1 cellular context compared by ENCODE assay signal in the genomic region with DNA sequence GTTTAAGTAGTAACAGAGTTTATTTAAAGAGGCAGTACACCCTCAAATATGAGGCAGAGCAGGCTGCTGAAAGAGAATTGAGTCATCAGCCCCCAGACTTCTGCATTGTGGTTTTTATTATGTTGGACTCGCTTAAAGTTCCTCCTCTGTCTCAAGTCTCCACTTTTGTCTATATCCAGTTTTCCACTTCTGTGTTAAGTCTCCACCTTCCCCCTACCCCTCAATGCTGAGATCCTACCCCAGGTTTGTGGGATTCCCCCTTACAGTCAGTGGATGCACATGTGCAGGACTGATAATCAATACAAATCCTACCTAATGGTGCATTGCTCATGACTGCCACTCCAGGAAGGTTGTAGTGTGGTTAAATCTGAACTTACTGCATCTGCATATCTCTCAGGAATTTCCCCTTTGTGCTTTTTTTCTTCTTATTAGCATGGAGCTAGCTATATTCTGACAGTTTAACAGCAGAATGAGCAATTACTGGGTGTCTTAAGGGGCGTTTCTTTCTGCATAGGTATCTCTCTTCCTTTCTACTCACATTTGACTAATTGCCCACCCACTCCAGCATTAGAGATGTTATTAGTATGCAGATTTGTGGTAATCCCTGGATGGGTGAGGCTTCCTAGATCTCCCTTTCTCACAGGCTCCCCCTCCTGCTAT.
TF ChIP-seq lines count a peak whose summit lies in the region.

No MANE protein-coding gene starts in this region.

TF ChIP-seq in GM12878, 131 proteins besides CTCF, POLR2A, EP300 and RAD21 (continued from another document):
- TF ChIP-seq, protein P1, sequence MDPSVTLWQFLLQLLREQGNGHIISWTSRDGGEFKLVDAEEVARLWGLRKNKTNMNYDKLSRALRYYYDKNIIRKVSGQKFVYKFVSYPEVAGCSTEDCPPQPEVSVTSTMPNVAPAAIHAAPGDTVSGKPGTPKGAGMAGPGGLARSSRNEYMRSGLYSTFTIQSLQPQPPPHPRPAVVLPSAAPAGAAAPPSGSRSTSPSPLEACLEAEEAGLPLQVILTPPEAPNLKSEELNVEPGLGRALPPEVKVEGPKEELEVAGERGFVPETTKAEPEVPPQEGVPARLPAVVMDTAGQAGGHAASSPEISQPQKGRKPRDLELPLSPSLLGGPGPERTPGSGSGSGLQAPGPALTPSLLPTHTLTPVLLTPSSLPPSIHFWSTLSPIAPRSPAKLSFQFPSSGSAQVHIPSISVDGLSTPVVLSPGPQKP (IDR thresholded peaks at IDR 0.05; ENCODE audit: low read depth, low read length): no peak
- TF ChIP-seq, protein P2, sequence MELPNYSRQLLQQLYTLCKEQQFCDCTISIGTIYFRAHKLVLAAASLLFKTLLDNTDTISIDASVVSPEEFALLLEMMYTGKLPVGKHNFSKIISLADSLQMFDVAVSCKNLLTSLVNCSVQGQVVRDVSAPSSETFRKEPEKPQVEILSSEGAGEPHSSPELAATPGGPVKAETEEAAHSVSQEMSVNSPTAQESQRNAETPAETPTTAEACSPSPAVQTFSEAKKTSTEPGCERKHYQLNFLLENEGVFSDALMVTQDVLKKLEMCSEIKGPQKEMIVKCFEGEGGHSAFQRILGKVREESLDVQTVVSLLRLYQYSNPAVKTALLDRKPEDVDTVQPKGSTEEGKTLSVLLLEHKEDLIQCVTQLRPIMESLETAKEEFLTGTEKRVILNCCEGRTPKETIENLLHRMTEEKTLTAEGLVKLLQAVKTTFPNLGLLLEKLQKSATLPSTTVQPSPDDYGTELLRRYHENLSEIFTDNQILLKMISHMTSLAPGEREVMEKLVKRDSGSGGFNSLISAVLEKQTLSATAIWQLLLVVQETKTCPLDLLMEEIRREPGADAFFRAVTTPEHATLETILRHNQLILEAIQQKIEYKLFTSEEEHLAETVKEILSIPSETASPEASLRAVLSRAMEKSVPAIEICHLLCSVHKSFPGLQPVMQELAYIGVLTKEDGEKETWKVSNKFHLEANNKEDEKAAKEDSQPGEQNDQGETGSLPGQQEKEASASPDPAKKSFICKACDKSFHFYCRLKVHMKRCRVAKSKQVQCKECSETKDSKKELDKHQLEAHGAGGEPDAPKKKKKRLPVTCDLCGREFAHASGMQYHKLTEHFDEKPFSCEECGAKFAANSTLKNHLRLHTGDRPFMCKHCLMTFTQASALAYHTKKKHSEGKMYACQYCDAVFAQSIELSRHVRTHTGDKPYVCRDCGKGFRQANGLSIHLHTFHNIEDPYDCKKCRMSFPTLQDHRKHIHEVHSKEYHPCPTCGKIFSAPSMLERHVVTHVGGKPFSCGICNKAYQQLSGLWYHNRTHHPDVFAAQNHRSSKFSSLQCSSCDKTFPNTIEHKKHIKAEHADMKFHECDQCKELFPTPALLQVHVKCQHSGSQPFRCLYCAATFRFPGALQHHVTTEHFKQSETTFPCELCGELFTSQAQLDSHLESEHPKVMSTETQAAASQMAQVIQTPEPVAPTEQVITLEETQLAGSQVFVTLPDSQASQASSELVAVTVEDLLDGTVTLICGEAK (IDR thresholded peaks at IDR 0.05; ENCODE audit: borderline replicate concordance): no peak
- 0 out of 2 replicates have a peak, but pooled peaks have one; percentile 34 for TF ChIP-seq SPI1 (IDR thresholded peaks at IDR 0.05; ENCODE audit: borderline replicate concordance, insufficient read depth, low read depth, low read length)
- no peak for TF ChIP-seq SMAD5 (IDR thresholded peaks at IDR 0.05; ENCODE audit: low read depth)
- peak; percentile 69 for TF ChIP-seq RUNX3 (IDR thresholded peaks at IDR 0.05; ENCODE audit: low read length)
- TF ChIP-seq RBBP5 (conservative IDR thresholded peaks at IDR 0.05): no peak
- TF ChIP-seq RELA (IDR thresholded peaks at IDR 0.05; ENCODE audit: borderline replicate concordance, partially characterized antibody): no peak
- TF ChIP-seq, protein P3, sequence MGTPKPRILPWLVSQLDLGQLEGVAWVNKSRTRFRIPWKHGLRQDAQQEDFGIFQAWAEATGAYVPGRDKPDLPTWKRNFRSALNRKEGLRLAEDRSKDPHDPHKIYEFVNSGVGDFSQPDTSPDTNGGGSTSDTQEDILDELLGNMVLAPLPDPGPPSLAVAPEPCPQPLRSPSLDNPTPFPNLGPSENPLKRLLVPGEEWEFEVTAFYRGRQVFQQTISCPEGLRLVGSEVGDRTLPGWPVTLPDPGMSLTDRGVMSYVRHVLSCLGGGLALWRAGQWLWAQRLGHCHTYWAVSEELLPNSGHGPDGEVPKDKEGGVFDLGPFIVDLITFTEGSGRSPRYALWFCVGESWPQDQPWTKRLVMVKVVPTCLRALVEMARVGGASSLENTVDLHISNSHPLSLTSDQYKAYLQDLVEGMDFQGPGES (IDR thresholded peaks at IDR 0.05): no peak
- TF ChIP-seq POLR2AphosphoS5 (IDR thresholded peaks at IDR 0.05; ENCODE audit: low read length): no peak
- TF ChIP-seq NFIC (IDR thresholded peaks at IDR 0.05; ENCODE audit: low read depth, low read length): peak; percentile 18; the same call in 1 of the 2 replicates
- no peak for TF ChIP-seq FOXK2 (IDR thresholded peaks at IDR 0.05)
- TF ChIP-seq KAT2A (conservative IDR thresholded peaks at IDR 0.05; ENCODE audit: control insufficient read depth, low read depth, low read length): no peak
